28 cellular contexts compared by ENCODE assay signal in genomic region chr1:207081806-207082205, GRCh38. TPM values are rescaled to one million over a fixed set of nuclear protein-coding genes. Genes with fewer than 3 reads are reported as not detected.
DNase-seq lines count a peak whose midpoint lies in the region; ATAC-seq, FAIRE-seq and TF ChIP-seq lines count a peak whose summit lies in the region.
"Had no signal": no experiment of that assay in that cellular context is flagged by ENCODE, and none has a peak within 500 bp of the region (broad histone marks: within the 10 kb centered on the region; RNA-seq: fewer than 3 reads in every experiment).

No MANE protein-coding gene starts in this region.

- H3K9ac ChIP-seq in K562 (ENCODE audit: insufficient read depth in 1 of 2, low read depth in 2 of 2, low read length in 2 of 2) (no peak overlapping the region), Karpas-422 (ENCODE audit: low read length) (no peak overlapping the region)
- H3K9ac ChIP-seq: BLaER1 had no signal

- H3K36me3 Mint-ChIP-seq in activated CD8-positive, alpha-beta T cell treated with anti-CD3 and anti-CD28 coated beads for 36 hours (ENCODE audit: low read depth): no peaks in the 10 kb centered on the region
- H3K36me3 Mint-ChIP-seq: CD4-positive, alpha-beta memory T cell; CD4-positive, CD25-positive, alpha-beta regulatory T cell; CD8-positive, alpha-beta memory T cell had no signal

- peaks cover 10% of the 10 kb centered on the region for H3K4me1 Mint-ChIP-seq in activated CD8-positive, alpha-beta T cell treated with anti-CD3 and anti-CD28 coated beads for 36 hours (ENCODE audit: low read depth)

- H3K4me3 Mint-ChIP-seq in activated CD8-positive, alpha-beta T cell treated with anti-CD3 and anti-CD28 coated beads for 36 hours: no peak overlapping the region
- H3K4me3 Mint-ChIP-seq: CD14-positive monocyte; CD4-positive, alpha-beta memory T cell; CD4-positive, CD25-positive, alpha-beta regulatory T cell; CD8-positive, alpha-beta memory T cell had no signal

- no peak overlapping the region for H3K27ac Mint-ChIP-seq in activated CD8-positive, alpha-beta T cell treated with anti-CD3 and anti-CD28 coated beads for 36 hours
- H3K27ac Mint-ChIP-seq: CD14-positive monocyte; CD4-positive, alpha-beta memory T cell; CD8-positive, alpha-beta memory T cell had no signal

- no peak overlapping the region; the same call in 2 of the 3 replicates for H3K4me2 ChIP-seq in A549
- no peak overlapping the region for H3K4me2 ChIP-seq in K562 (ENCODE audit: insufficient read depth, low read length)
- H3K4me2 ChIP-seq in Karpas-422 (ENCODE audit: low read depth, low read length, poor library complexity, severe bottlenecking): no peak overlapping the region
- H3K4me2 ChIP-seq: BLaER1 had no signal

- intact Hi-C loops in K562 (cut with micrococcal nuclease) (loop anchor here (5.0 kb wide), 1 partner anchor 240 kb away; the partner anchor contains the start of gene CD55), right lobe of liver (cut with DNase I) (no loop called here)
- intact Hi-C loops in activated CD8-positive, alpha-beta T cell treated with anti-CD3 and anti-CD28 coated beads for 36 hours (cut with micrococcal nuclease): no loop called here

- no peaks in the 10 kb centered on the region for H3K79me2 ChIP-seq in K562 (ENCODE audit: control insufficient read depth, insufficient read depth, low read length)
- H3K79me2 ChIP-seq in Karpas-422 (ENCODE audit: low read length): no peaks in the 10 kb centered on the region

- CTCF ChIA-PET in A549 (lab: Yijun Ruan, JAX) (interaction anchor here (3.9 to 8.4 kb wide), 3 partner anchors 33 to 417 kb away, joined by 17 to 94 read pairs (median 44); no protein-coding TSS in a partner anchor), K562 (lab: Yijun Ruan, JAX; ENCODE audit: low intra/inter-chr PET ratio) (no interaction called here)
- CTCF ChIA-PET in activated CD8-positive, alpha-beta T cell treated with anti-CD3 and anti-CD28 coated beads for 36 hours (lab: Charles Lee): interaction anchor here (0.6 to 2.3 kb wide), 3 partner anchors 32 to 418 kb away, joined by 3 to 10 read pairs (median 3); partner anchors contain the start of gene YOD1

- TF ChIP-seq CTCF in A549 (IDR thresholded peaks at IDR 0.05): no peak
- TF ChIP-seq CTCF in K562 (IDR thresholded peaks at IDR 0.05 in 2 of 3, conservative IDR thresholded peaks at IDR 0.05 in 1 of 3; ENCODE audit: insufficient read depth in 2 of 3, low read depth in 1 of 3, low read length in 3 of 3): no peak
- TF ChIP-seq CTCF in right lobe of liver (IDR thresholded peaks at IDR 0.05): no peak
- TF ChIP-seq CTCF in activated CD8-positive, alpha-beta T cell treated with anti-CD3 and anti-CD28 coated beads for 36 hours (IDR thresholded peaks at IDR 0.05): no peak

- DNase-seq in A549 (ENCODE audit: low read depth in 1 of 2, low spot score in 1 of 2) (no peak), K562 (ENCODE audit: extremely low read depth in 1 of 4, low spot score in 3 of 4) (no peak), right lobe of liver (no peak), Karpas-422 (no peak)
- no peak for DNase-seq in activated CD8-positive, alpha-beta T cell treated with anti-CD3 and anti-CD28 coated beads for 36 hours
- DNase-seq: ACHN; BE2C; C1 segment of cervical spinal cord; CD4-positive, alpha-beta memory T cell; CD4-positive, CD25-positive, alpha-beta regulatory T cell; CD8-positive, alpha-beta memory T cell; COR-L47; DMS 273 treated with DMSO at 0.1 percent for 48 hours; DMS79; DND-41; EL; GDM1 had no signal

- ATAC-seq in A549 (no peak), K562 (no peak), right lobe of liver (no peak)
- no peak for ATAC-seq in activated CD8-positive, alpha-beta T cell treated with anti-CD3 and anti-CD28 coated beads for 36 hours
- ATAC-seq: GM12878 had no signal

- POLR2A ChIA-PET in A549 (lab: Yijun Ruan, JAX): interaction anchor here (1.5 kb wide), 1 partner anchor 240 kb away, joined by 4 read pairs; the partner anchor contains the start of gene CD55
- POLR2A ChIA-PET in K562 (lab: Yijun Ruan, JAX): no interaction called here
- POLR2A ChIA-PET in activated CD8-positive, alpha-beta T cell treated with anti-CD3 and anti-CD28 coated beads for 36 hours (lab: Charles Lee): no interaction called here

- H3K9me1 ChIP-seq in K562 (ENCODE audit: control insufficient read depth, insufficient read depth, low read length): no peaks in the 10 kb centered on the region

- TF ChIP-seq EP300 in A549 (IDR thresholded peaks at IDR 0.05): no peak
- no peak for TF ChIP-seq EP300 in K562 (IDR thresholded peaks at IDR 0.05; ENCODE audit: low read length)

- in situ Hi-C loops in K562 (cut with MboI): no loop called here

- H2AFZ ChIP-seq in K562 (ENCODE audit: low read depth, low read length) (no peak overlapping the region), Karpas-422 (ENCODE audit: low read length) (no peak overlapping the region)

- H4K20me1 ChIP-seq in K562 (replicated peaks; ENCODE audit: control insufficient read depth, insufficient read depth, low read length): no peaks in the 10 kb centered on the region
- H4K20me1 ChIP-seq in Karpas-422 (ENCODE audit: insufficient read depth, low read depth, low read length): no peaks in the 10 kb centered on the region
- H4K20me1 ChIP-seq: BLaER1 had no signal

- BruUV-seq in K562 (replicated peaks; lab: Mats Ljungman, UMichigan): no TSS peak

- H3K36me3 ChIP-seq in K562 (ENCODE audit: control insufficient read depth, insufficient read depth, low read length): no peaks in the 10 kb centered on the region; the same call in 2 of the 3 replicates
- no peaks in the 10 kb centered on the region for H3K36me3 ChIP-seq in right lobe of liver
- H3K36me3 ChIP-seq in Karpas-422 (ENCODE audit: insufficient read depth, low read length): no peaks in the 10 kb centered on the region
- H3K36me3 ChIP-seq: BE2C, BLaER1 had no signal

- H3K9me2 ChIP-seq in Karpas-422 (replicated peaks; ENCODE audit: insufficient read depth, low read length): no peaks in the 10 kb centered on the region

- no peak overlapping the region for H3K4me3 ChIP-seq in A549
- no peak overlapping the region for H3K4me3 ChIP-seq in K562
- no peak overlapping the region for H3K4me3 ChIP-seq in right lobe of liver
- no peak overlapping the region for H3K4me3 ChIP-seq in Karpas-422 (ENCODE audit: low read length)
- H3K4me3 ChIP-seq: BLaER1, GM12878 had no signal

- no peak for TF ChIP-seq RAD21 in A549 (conservative IDR thresholded peaks at IDR 0.05 in 1 of 2, IDR thresholded peaks at IDR 0.05 in 1 of 2)
- TF ChIP-seq RAD21 in K562 (CRISPR knock-in tag; conservative IDR thresholded peaks at IDR 0.05 in 1 of 2, IDR thresholded peaks at IDR 0.05 in 1 of 2): no peak

- H3K27me3 ChIP-seq in K562 (ENCODE audit: control insufficient read depth in 2 of 2, insufficient read depth in 2 of 2, low read length in 2 of 2): no peaks in the 10 kb centered on the region
- H3K27me3 ChIP-seq in right lobe of liver: no peaks in the 10 kb centered on the region
- no peaks in the 10 kb centered on the region for H3K27me3 ChIP-seq in Karpas-422 (ENCODE audit: low read length)
- H3K27me3 ChIP-seq: BLaER1 had no signal

- H3K4me1 ChIP-seq in A549 (peaks cover 28% of the 10 kb centered on the region), K562 (replicated peaks in 1 of 2; ENCODE audit: control insufficient read depth in 2 of 2, insufficient read depth in 2 of 2, low read length in 2 of 2) (peaks cover 0 to 21% of the 10 kb centered on the region in 2 experiments; a peak in 4 of 5 replicates), right lobe of liver (peaks cover 0 to 26% (median 7%) of the 10 kb centered on the region in 4 donors), Karpas-422 (ENCODE audit: low read length) (no peaks in the 10 kb centered on the region)
- H3K4me1 ChIP-seq: BE2C, BLaER1 had no signal

- TF ChIP-seq POLR2A in A549 (IDR thresholded peaks at IDR 0.05; ENCODE audit: low read length) (no peak), K562 (conservative IDR thresholded peaks at IDR 0.05) (no peak), right lobe of liver (IDR thresholded peaks at IDR 0.05) (no peak)

- WGBS in A549 (ENCODE audit: missing lambda C conversion rate): 53% methylated on average over 2 of the region's 2 CpGs
- WGBS in K562 (ENCODE audit: insufficient coverage, low coverage, missing lambda C conversion rate): 35% methylated on average over 2 of the region's 2 CpGs
- WGBS in right lobe of liver (ENCODE audit: insufficient coverage, low coverage, low lambda C conversion rate, missing lambda C conversion rate): 70% methylated on average over 2 of the region's 2 CpGs

- FAIRE-seq in A549 (lab: Jason Lieb, UNC) (no peak), K562 (lab: Jason Lieb, UNC) (no peak)
- FAIRE-seq: GM12878, GM12892, GM18507 had no signal

- H3K27me3 Mint-ChIP-seq in activated CD8-positive, alpha-beta T cell treated with anti-CD3 and anti-CD28 coated beads for 36 hours: peaks cover 2% of the 10 kb centered on the region

- no peak overlapping the region for H3K27ac ChIP-seq in A549
- no peak overlapping the region for H3K27ac ChIP-seq in K562 (ENCODE audit: extremely low read depth, low read depth, low read length)
- H3K27ac ChIP-seq in right lobe of liver: peak overlapping the region; percentile 0 to 41 (median 13)
- H3K27ac ChIP-seq in Karpas-422 (ENCODE audit: low read length): no peak overlapping the region
- H3K27ac ChIP-seq: 22Rv1, BLaER1 had no signal

- H3K9me3 Mint-ChIP-seq in activated CD8-positive, alpha-beta T cell treated with anti-CD3 and anti-CD28 coated beads for 36 hours: no peaks in the 10 kb centered on the region
- H3K9me3 Mint-ChIP-seq: CD14-positive monocyte; CD4-positive, alpha-beta memory T cell; CD8-positive, alpha-beta memory T cell had no signal

- H3K9me3 ChIP-seq in A549 (no peaks in the 10 kb centered on the region), K562 (replicated peaks; ENCODE audit: control insufficient read depth, insufficient read depth, low read depth, low read length) (no peaks in the 10 kb centered on the region), right lobe of liver (no peaks in the 10 kb centered on the region), Karpas-422 (ENCODE audit: low read length) (no peaks in the 10 kb centered on the region)
- H3K9me3 ChIP-seq: BE2C, BLaER1 had no signal

RNA-seq across cellular contexts. Expression of gene C4BPB, which starts 6.9 kb away (rescaled TPM):
- polyA plus RNA-seq in A549 (2011; rRNA removed) (0.57 and 0.74 TPM in 2 replicates), A549 (2017; fragmentation: RNase III; extraction: RNeasy Plus Mini Kit Qiagen cat#74134 plus additional on column Dnase treatment) (4.9 to 9.5 TPM (median 5.1 TPM) in 3 replicates), K562 (2011; rRNA removed) (not detected in 2 replicates), K562 (2014; fragmentation: Illumina TruSeq; extraction: Trizol) (not detected in 2 replicates), K562 (2014; fragmentation: Nextera tagmentation; extraction: Ambion mirVana) (not detected), K562 (2014; rRNA removed) (not detected in 2 replicates)
- 1.00 and 1.0 TPM in 2 replicates for polyA plus RNA-seq in A549 (2012; cell fraction: cytosol; rRNA removed)
- 1.3 and 2.6 TPM in 2 replicates for polyA plus RNA-seq in A549 (2012; cell fraction: nucleus; rRNA removed)
- 0.29 TPM in 2 replicates for polyA minus RNA-seq in A549 (2011; rRNA and poly(A)+ RNA removed)
- not detected in 2 replicates for total RNA-seq in K562 (2011; cell fraction: chromatin; rRNA removed; ENCODE audit: low replicate concordance)
- not detected in 2 replicates for total RNA-seq in K562 (2011; cell fraction: nucleolus; rRNA removed)
- not detected in 2 replicates for total RNA-seq in K562 (2011; cell fraction: nucleoplasm; rRNA removed)
- total RNA-seq in K562 (2014; rRNA removed) (not detected in 2 replicates), K562 (2014; rRNA removed; fragmentation: Illumina TruSeq; extraction: Trizol) (not detected in 2 replicates), K562 (2015; rRNA removed; fragmentation: Illumina TruSeq; extraction: Trizol) (not detected in 2 replicates), K562 (2021) (not detected in 2 replicates), right lobe of liver (100 to 1,000 TPM; 156 to 328 (median 226) TPM)
- polyA plus RNA-seq in K562 (2011; cell fraction: cytosol; rRNA removed): 0.03 TPM in 1 of 2 replicates, not detected in the other
- not detected in 2 replicates for polyA plus RNA-seq in K562 (2011; cell fraction: nucleus; rRNA removed)
- not detected in 2 replicates for polyA plus RNA-seq in K562 (2012)
- 0.12 TPM in 1 of 2 replicates, not detected in the other for polyA minus RNA-seq in K562 (2011; rRNA and poly(A)+ RNA removed)
- polyA minus RNA-seq in K562 (2011; cell fraction: cytosol; rRNA and poly(A)+ RNA removed): 2.3 and 3.0 TPM in 2 replicates
- 0.22 and 0.54 TPM in 2 replicates for polyA minus RNA-seq in K562 (2011; cell fraction: nucleus; rRNA and poly(A)+ RNA removed)
- 1 to 10 TPM; 2.1 to 2.2 TPM for total RNA-seq in activated CD8-positive, alpha-beta T cell treated with anti-CD3 and anti-CD28 coated beads for 36 hours
- not detected in 2 replicates for total RNA-seq in Karpas-422 (2014; rRNA removed; shearing (Covaris generic); ENCODE audit: low replicate concordance)
- total RNA-seq: A673, G401 had no signal
- polyA plus RNA-seq: AG04450; CD14-positive monocyte; CD4-positive, CD25-positive, alpha-beta regulatory T cell; CD8-positive, alpha-beta memory T cell had no signal

RNA-seq across cellular contexts. Expression of gene C4BPA, which starts 22.2 kb away (rescaled TPM):
- 3.6 and 4.9 TPM in 2 replicates for polyA plus RNA-seq in A549 (2011; rRNA removed)
- polyA plus RNA-seq in A549 (2012; cell fraction: cytosol; rRNA removed): 0.19 and 0.27 TPM in 2 replicates
- 0.11 and 0.32 TPM in 2 replicates for polyA plus RNA-seq in A549 (2012; cell fraction: nucleus; rRNA removed)
- polyA plus RNA-seq in A549 (2017; fragmentation: RNase III; extraction: RNeasy Plus Mini Kit Qiagen cat#74134 plus additional on column Dnase treatment): 0.92 to 1.4 TPM (median 1.0 TPM) in 3 replicates
- polyA minus RNA-seq in A549 (2011; rRNA and poly(A)+ RNA removed): 1.1 and 2.0 TPM in 2 replicates
- not detected in 2 replicates for total RNA-seq in K562 (2011; cell fraction: chromatin; rRNA removed; ENCODE audit: low replicate concordance)
- total RNA-seq in K562 (2011; cell fraction: nucleolus; rRNA removed): not detected in 2 replicates
- total RNA-seq in K562 (2011; cell fraction: nucleoplasm; rRNA removed): not detected in 2 replicates
- total RNA-seq in K562 (2014; rRNA removed): not detected in 2 replicates
- total RNA-seq in K562 (2014; rRNA removed; fragmentation: Illumina TruSeq; extraction: Trizol): 0.10 and 0.15 TPM in 2 replicates
- 0.22 and 0.23 TPM in 2 replicates for total RNA-seq in K562 (2015; rRNA removed; fragmentation: Illumina TruSeq; extraction: Trizol)
- 0.18 and 0.47 TPM in 2 replicates for total RNA-seq in K562 (2021)
- 0.04 TPM in 1 of 2 replicates, not detected in the other for polyA plus RNA-seq in K562 (2011; rRNA removed)
- not detected in 2 replicates for polyA plus RNA-seq in K562 (2011; cell fraction: cytosol; rRNA removed)
- not detected in 2 replicates for polyA plus RNA-seq in K562 (2011; cell fraction: nucleus; rRNA removed)
- polyA plus RNA-seq in K562 (2012): 0.18 and 0.82 TPM in 2 replicates
- 0.06 and 0.07 TPM in 2 replicates for polyA plus RNA-seq in K562 (2014; fragmentation: Illumina TruSeq; extraction: Trizol)
- polyA plus RNA-seq in K562 (2014; fragmentation: Nextera tagmentation; extraction: Ambion mirVana): under 1 TPM in 1 of 2 experiments, not detected in 1; 0.06 TPM
- not detected in 2 replicates for polyA plus RNA-seq in K562 (2014; rRNA removed)
- polyA minus RNA-seq in K562 (2011; rRNA and poly(A)+ RNA removed): not detected in 2 replicates
- not detected in 2 replicates for polyA minus RNA-seq in K562 (2011; cell fraction: cytosol; rRNA and poly(A)+ RNA removed)
- polyA minus RNA-seq in K562 (2011; cell fraction: nucleus; rRNA and poly(A)+ RNA removed): not detected in 2 replicates
- total RNA-seq in right lobe of liver: 1,000 to 10,000 TPM in 3 of 6 experiments, 100 to 1,000 TPM in 3; 746 to 1,325 (median 959) TPM
- total RNA-seq in activated CD8-positive, alpha-beta T cell treated with anti-CD3 and anti-CD28 coated beads for 36 hours: not detected
- not detected in 2 replicates for total RNA-seq in Karpas-422 (2014; rRNA removed; shearing (Covaris generic); ENCODE audit: low replicate concordance)
- total RNA-seq: A172; A673; CD4-positive, alpha-beta memory T cell; CD4-positive, CD25-positive, alpha-beta regulatory T cell; CD8-positive, alpha-beta memory T cell; Daoy; G401 had no signal
- polyA plus RNA-seq: AG04450; CD4-positive, alpha-beta memory T cell; CD4-positive, CD25-positive, alpha-beta regulatory T cell; CD8-positive, alpha-beta memory T cell; GM12878 had no signal

RNA-seq across cellular contexts. Expression of gene PFKFB2, which starts 28.7 kb away (rescaled TPM):
- polyA plus RNA-seq in A549 (2011; rRNA removed) (6.8 and 7.4 TPM in 2 replicates), A549 (2017; fragmentation: RNase III; extraction: RNeasy Plus Mini Kit Qiagen cat#74134 plus additional on column Dnase treatment) (7.6 to 8.4 TPM (median 8.1 TPM) in 3 replicates), K562 (2011; rRNA removed) (24.1 and 26.0 TPM in 2 replicates), K562 (2014; fragmentation: Illumina TruSeq; extraction: Trizol) (13.5 and 16.4 TPM in 2 replicates), K562 (2014; fragmentation: Nextera tagmentation; extraction: Ambion mirVana) (1 to 10 TPM; 6.9 to 7.6 TPM), K562 (2014; rRNA removed) (11.7 and 11.9 TPM in 2 replicates)
- polyA plus RNA-seq in A549 (2012; cell fraction: cytosol; rRNA removed): 2.1 and 2.2 TPM in 2 replicates
- polyA plus RNA-seq in A549 (2012; cell fraction: nucleus; rRNA removed): 3.5 and 5.4 TPM in 2 replicates
- 5.9 and 6.8 TPM in 2 replicates for polyA minus RNA-seq in A549 (2011; rRNA and poly(A)+ RNA removed)
- total RNA-seq in K562 (2011; cell fraction: chromatin; rRNA removed; ENCODE audit: low replicate concordance): 29.4 and 45.8 TPM in 2 replicates
- total RNA-seq in K562 (2011; cell fraction: nucleolus; rRNA removed): 18.0 and 21.1 TPM in 2 replicates
- total RNA-seq in K562 (2011; cell fraction: nucleoplasm; rRNA removed): 29.2 and 44.5 TPM in 2 replicates
- total RNA-seq in K562 (2014; rRNA removed) (10.5 and 12.3 TPM in 2 replicates), K562 (2014; rRNA removed; fragmentation: Illumina TruSeq; extraction: Trizol) (21.9 and 26.2 TPM in 2 replicates), K562 (2015; rRNA removed; fragmentation: Illumina TruSeq; extraction: Trizol) (17.3 and 17.8 TPM in 2 replicates), K562 (2021) (20.4 and 22.9 TPM in 2 replicates), right lobe of liver (1 to 10 TPM; 2.9 to 6.1 (median 5.1) TPM)
- polyA plus RNA-seq in K562 (2011; cell fraction: cytosol; rRNA removed): 7.4 and 16.5 TPM in 2 replicates
- polyA plus RNA-seq in K562 (2011; cell fraction: nucleus; rRNA removed): 45.3 and 52.2 TPM in 2 replicates
- 11.2 and 14.1 TPM in 2 replicates for polyA plus RNA-seq in K562 (2012)
- 44.6 and 45.6 TPM in 2 replicates for polyA minus RNA-seq in K562 (2011; rRNA and poly(A)+ RNA removed)
- 11.7 and 14.3 TPM in 2 replicates for polyA minus RNA-seq in K562 (2011; cell fraction: cytosol; rRNA and poly(A)+ RNA removed)
- polyA minus RNA-seq in K562 (2011; cell fraction: nucleus; rRNA and poly(A)+ RNA removed): 18.3 and 29.3 TPM in 2 replicates
- total RNA-seq in activated CD8-positive, alpha-beta T cell treated with anti-CD3 and anti-CD28 coated beads for 36 hours: 1 to 10 TPM; 3.5 to 4.3 TPM
- total RNA-seq in Karpas-422 (2014; rRNA removed; shearing (Covaris generic); ENCODE audit: low replicate concordance): 0.07 TPM in 1 of 2 replicates, not detected in the other

RNA-seq across cellular contexts. Expression of gene YOD1, which starts 30.8 kb away (rescaled TPM):
- 6.9 and 7.0 TPM in 2 replicates for polyA plus RNA-seq in A549 (2011; rRNA removed)
- 1.5 and 1.7 TPM in 2 replicates for polyA plus RNA-seq in A549 (2012; cell fraction: cytosol; rRNA removed)
- polyA plus RNA-seq in A549 (2012; cell fraction: nucleus; rRNA removed): 1.7 and 2.2 TPM in 2 replicates
- 9.5 to 10.3 TPM (median 10.3 TPM) in 3 replicates for polyA plus RNA-seq in A549 (2017; fragmentation: RNase III; extraction: RNeasy Plus Mini Kit Qiagen cat#74134 plus additional on column Dnase treatment)
- polyA minus RNA-seq in A549 (2011; rRNA and poly(A)+ RNA removed): 5.5 and 5.7 TPM in 2 replicates
- 25.7 and 74.5 TPM in 2 replicates for total RNA-seq in K562 (2011; cell fraction: chromatin; rRNA removed; ENCODE audit: low replicate concordance)
- total RNA-seq in K562 (2011; cell fraction: nucleolus; rRNA removed): 20.0 and 23.4 TPM in 2 replicates
- 50.4 and 82.5 TPM in 2 replicates for total RNA-seq in K562 (2011; cell fraction: nucleoplasm; rRNA removed)
- total RNA-seq in K562 (2014; rRNA removed): 47.5 and 49.8 TPM in 2 replicates
- 78.1 and 91.0 TPM in 2 replicates for total RNA-seq in K562 (2014; rRNA removed; fragmentation: Illumina TruSeq; extraction: Trizol)
- 51.8 and 56.0 TPM in 2 replicates for total RNA-seq in K562 (2015; rRNA removed; fragmentation: Illumina TruSeq; extraction: Trizol)
- total RNA-seq in K562 (2021): 61.6 and 61.7 TPM in 2 replicates
- polyA plus RNA-seq in K562 (2011; rRNA removed): 38.8 and 46.9 TPM in 2 replicates
- 9.4 and 20.3 TPM in 2 replicates for polyA plus RNA-seq in K562 (2011; cell fraction: cytosol; rRNA removed)
- polyA plus RNA-seq in K562 (2011; cell fraction: nucleus; rRNA removed): 23.5 and 35.3 TPM in 2 replicates
- 19.8 and 21.4 TPM in 2 replicates for polyA plus RNA-seq in K562 (2012)
- 43.9 and 46.5 TPM in 2 replicates for polyA plus RNA-seq in K562 (2014; fragmentation: Illumina TruSeq; extraction: Trizol)
- polyA plus RNA-seq in K562 (2014; fragmentation: Nextera tagmentation; extraction: Ambion mirVana): 10 to 100 TPM; 18.2 to 24.0 TPM
- polyA plus RNA-seq in K562 (2014; rRNA removed): 27.9 and 28.7 TPM in 2 replicates
- 61.7 and 76.1 TPM in 2 replicates for polyA minus RNA-seq in K562 (2011; rRNA and poly(A)+ RNA removed)
- 33.8 and 43.8 TPM in 2 replicates for polyA minus RNA-seq in K562 (2011; cell fraction: cytosol; rRNA and poly(A)+ RNA removed)
- polyA minus RNA-seq in K562 (2011; cell fraction: nucleus; rRNA and poly(A)+ RNA removed): 50.4 and 102 TPM in 2 replicates
- 1 to 10 TPM; 3.0 to 4.8 (median 3.5) TPM for total RNA-seq in right lobe of liver
- 1 to 10 TPM; 7.4 to 7.5 TPM for total RNA-seq in activated CD8-positive, alpha-beta T cell treated with anti-CD3 and anti-CD28 coated beads for 36 hours
- total RNA-seq in Karpas-422 (2014; rRNA removed; shearing (Covaris generic); ENCODE audit: low replicate concordance): not detected in 2 replicates

RNA-seq across cellular contexts. Expression of gene C1orf116, which starts 49.2 kb away (rescaled TPM):
- polyA plus RNA-seq in A549 (2011; rRNA removed): 2.0 and 2.2 TPM in 2 replicates
- polyA plus RNA-seq in A549 (2012; cell fraction: cytosol; rRNA removed): 1.2 TPM in 2 replicates
- 1.9 and 2.7 TPM in 2 replicates for polyA plus RNA-seq in A549 (2012; cell fraction: nucleus; rRNA removed)
- polyA plus RNA-seq in A549 (2017; fragmentation: RNase III; extraction: RNeasy Plus Mini Kit Qiagen cat#74134 plus additional on column Dnase treatment): 3.2 to 3.6 TPM (median 3.4 TPM) in 3 replicates
- polyA minus RNA-seq in A549 (2011; rRNA and poly(A)+ RNA removed): 2.9 and 3.7 TPM in 2 replicates
- 2.8 and 4.0 TPM in 2 replicates for total RNA-seq in K562 (2011; cell fraction: chromatin; rRNA removed; ENCODE audit: low replicate concordance)
- 2.5 and 3.0 TPM in 2 replicates for total RNA-seq in K562 (2011; cell fraction: nucleolus; rRNA removed)
- 3.1 and 3.4 TPM in 2 replicates for total RNA-seq in K562 (2011; cell fraction: nucleoplasm; rRNA removed)
- total RNA-seq in K562 (2014; rRNA removed): 1.8 TPM in 2 replicates
- 0.80 and 0.95 TPM in 2 replicates for total RNA-seq in K562 (2014; rRNA removed; fragmentation: Illumina TruSeq; extraction: Trizol)
- total RNA-seq in K562 (2015; rRNA removed; fragmentation: Illumina TruSeq; extraction: Trizol): 0.80 and 0.87 TPM in 2 replicates
- 2.6 and 2.7 TPM in 2 replicates for total RNA-seq in K562 (2021)
- polyA plus RNA-seq in K562 (2011; rRNA removed): 1.2 and 2.6 TPM in 2 replicates
- polyA plus RNA-seq in K562 (2011; cell fraction: cytosol; rRNA removed): 0.81 and 1.4 TPM in 2 replicates
- polyA plus RNA-seq in K562 (2011; cell fraction: nucleus; rRNA removed): 2.3 and 5.0 TPM in 2 replicates
- polyA plus RNA-seq in K562 (2012): 2.2 and 2.8 TPM in 2 replicates
- 3.0 and 3.1 TPM in 2 replicates for polyA plus RNA-seq in K562 (2014; fragmentation: Illumina TruSeq; extraction: Trizol)
- under 1 TPM; 0.62 to 0.69 TPM for polyA plus RNA-seq in K562 (2014; fragmentation: Nextera tagmentation; extraction: Ambion mirVana)
- polyA plus RNA-seq in K562 (2014; rRNA removed): 0.62 and 0.95 TPM in 2 replicates
- 2.6 TPM in 2 replicates for polyA minus RNA-seq in K562 (2011; rRNA and poly(A)+ RNA removed)
- polyA minus RNA-seq in K562 (2011; cell fraction: cytosol; rRNA and poly(A)+ RNA removed): 2.4 and 2.5 TPM in 2 replicates
- polyA minus RNA-seq in K562 (2011; cell fraction: nucleus; rRNA and poly(A)+ RNA removed): 4.4 and 5.2 TPM in 2 replicates
- under 1 TPM; 0.27 to 0.68 (median 0.37) TPM for total RNA-seq in right lobe of liver
- under 1 TPM; 0.07 to 0.13 TPM for total RNA-seq in activated CD8-positive, alpha-beta T cell treated with anti-CD3 and anti-CD28 coated beads for 36 hours
- not detected in 2 replicates for total RNA-seq in Karpas-422 (2014; rRNA removed; shearing (Covaris generic); ENCODE audit: low replicate concordance)
- total RNA-seq: CD8-positive, alpha-beta memory T cell; G401 had no signal
- polyA plus RNA-seq: AG04450; CD4-positive, alpha-beta memory T cell; CD4-positive, CD25-positive, alpha-beta regulatory T cell; CD8-positive, alpha-beta memory T cell had no signal

Comparison
In these comparisons a context has a peak if more than half of its experiments do, and no peak if none do; other contexts are left out.
1. H3K27ac ChIP-seq: peak in right lobe of liver (3 of 3); none in A549 (0 of 2), K562 (single experiment) and Karpas-422 (single experiment).
2. RNA of gene C4BPB, which starts 6.9 kb away (total RNA-seq): 156 to 328 TPM in right lobe of liver; 2.1 to 2.2 TPM in activated CD8-positive, alpha-beta T cell treated with anti-CD3 and anti-CD28 coated beads for 36 hours, not detected in K562 and not detected in Karpas-422; every median in the first group is over 10 times any median in the second.
3. RNA of gene C4BPA, which starts 22.2 kb away (total RNA-seq): 746 to 1,325 TPM in right lobe of liver; 0.10 to 0.47 TPM in K562, not detected in activated CD8-positive, alpha-beta T cell treated with anti-CD3 and anti-CD28 coated beads for 36 hours and not detected in Karpas-422; every median in the first group is over 100 times any median in the second.
4. Of the 35 proteins assayed by ChIP-seq in both K562 and A549: peak only in K562: none; only in A549: none; in both: MAFK; in neither: 34.